In genomic region chr1:3334366-3334765, GRCh38 we compare ENCODE assay signal across 17 cellular contexts.
DNase-seq lines count a peak whose midpoint lies in the region; ATAC-seq and TF ChIP-seq lines count a peak whose summit lies in the region.
"Had no signal": no experiment of that assay in that cellular context is flagged by ENCODE, and none has a peak within 500 bp of the region (broad histone marks: within the 10 kb centered on the region; RNA-seq: fewer than 3 reads in every experiment).

No MANE protein-coding gene starts in this region.

- 20% methylated on average over 1 of the region's 7 CpGs; no CpG with 5 or more reads in 1 of the 2 donors for WGBS in gastroesophageal sphincter (ENCODE audit: low coverage in 1 of 2), 2 donors

- no peak for ATAC-seq in HG03469 (IDR thresholded peaks at IDR 0.05; ENCODE audit: unreplicated experiment)
- no peak for ATAC-seq in gastroesophageal sphincter
- no peak for ATAC-seq in HG03571 (IDR thresholded peaks at IDR 0.05; ENCODE audit: unreplicated experiment)

- no peaks in the 10 kb centered on the region for H3K27me3 ChIP-seq in ascending aorta
- no peaks in the 10 kb centered on the region for H3K27me3 ChIP-seq in tibial artery
- peaks cover 25% of the 10 kb centered on the region for H3K27me3 ChIP-seq in gastroesophageal sphincter

- no peaks in the 10 kb centered on the region for H3K9me3 Mint-ChIP-seq in neural crest cell

- H3K4me3 ChIP-seq in ascending aorta (no peak overlapping the region), tibial artery (no peak overlapping the region), gastroesophageal sphincter (no peak overlapping the region)

- H3K36me3 ChIP-seq in ascending aorta (no peaks in the 10 kb centered on the region), tibial artery (no peaks in the 10 kb centered on the region), gastroesophageal sphincter (no peaks in the 10 kb centered on the region)

- TF ChIP-seq POLR2A in gastroesophageal sphincter (IDR thresholded peaks at IDR 0.05), result no peak

- H3K9me3 ChIP-seq in ascending aorta (no peaks in the 10 kb centered on the region), tibial artery (no peaks in the 10 kb centered on the region), gastroesophageal sphincter (no peaks in the 10 kb centered on the region)

- H3K4me1 Mint-ChIP-seq in neural crest cell, result peaks cover 25% of the 10 kb centered on the region
- H3K4me1 Mint-ChIP-seq: CD14-positive monocyte had no signal

- H3K27ac ChIP-seq in ascending aorta, result peak overlapping the region; percentile 75 to 79
- H3K27ac ChIP-seq in tibial artery, result peak overlapping the region; percentile 78 to 83
- peak overlapping the region in 2 of 4 donors; percentile 22 for H3K27ac ChIP-seq in gastroesophageal sphincter
- H3K27ac ChIP-seq: 22Rv1 had no signal

- TF ChIP-seq EP300 in gastroesophageal sphincter (IDR thresholded peaks at IDR 0.05), result no peak

- peaks cover 21 to 72% of the 10 kb centered on the region in 2 donors for H3K4me1 ChIP-seq in ascending aorta
- peaks cover 0 to 84% (median 53%) of the 10 kb centered on the region in 4 donors for H3K4me1 ChIP-seq in tibial artery
- peaks cover 0 to 9% (median 0%) of the 10 kb centered on the region in 3 donors for H3K4me1 ChIP-seq in gastroesophageal sphincter

- peak overlapping the region; percentile 47 for H3K4me3 Mint-ChIP-seq in neural crest cell
- H3K4me3 Mint-ChIP-seq: CD14-positive monocyte had no signal

- DNase-seq in NCI-H1092 treated with DMSO at 0.1 percent for 48 hours (lab: John Stamatoyannopoulos, UW), result peak; percentile 26
- no peak for DNase-seq in NCI-H1092 (lab: John Stamatoyannopoulos, UW)
- no peak for DNase-seq in ascending aorta (ENCODE audit: low spot score in 2 of 2)
- DNase-seq in neural crest cell (ENCODE audit: low read depth, low spot score), result no peak
- no peak for DNase-seq in tibial artery
- DNase-seq: HCEC 1CT, NCI-H1105 treated with DMSO at 0.1 percent for 48 hours, NCI-H1930, NCI-H2171, NCI-H510A, NCI-H82, SIG-M5 had no signal

- H3K27ac Mint-ChIP-seq in neural crest cell (ENCODE audit: unreplicated experiment), result peak overlapping the region; percentile 28
- H3K27ac Mint-ChIP-seq: CD14-positive monocyte had no signal

- H3K36me3 Mint-ChIP-seq in neural crest cell (ENCODE audit: low read depth), result no peaks in the 10 kb centered on the region
- H3K36me3 Mint-ChIP-seq: CD14-positive monocyte had no signal

- no peaks in the 10 kb centered on the region for H3K27me3 Mint-ChIP-seq in neural crest cell (ENCODE audit: low read depth)

- intact Hi-C loops in ascending aorta (cut with DNase I), result no loop called here
- intact Hi-C loops in tibial artery (cut with DNase I; ENCODE audit: low total_unique reads), result no loop called here

- TF ChIP-seq CTCF in ascending aorta (IDR thresholded peaks at IDR 0.05) (no peak), neural crest cell (conservative IDR thresholded peaks at IDR 0.05) (no peak), tibial artery (IDR thresholded peaks at IDR 0.05) (no peak), gastroesophageal sphincter (IDR thresholded peaks at IDR 0.05) (no peak)
